ENCODE assay signal across 13 cellular contexts in genomic region chr1:152107289-152107983, GRCh38. TPM values are rescaled to one million over a fixed set of nuclear protein-coding genes. Genes with fewer than 3 reads are reported as not detected.
DNase-seq lines count a peak whose midpoint lies in the region; ATAC-seq and TF ChIP-seq lines count a peak whose summit lies in the region.
"Had no signal": no experiment of that assay in that cellular context is flagged by ENCODE, and none has a peak within 500 bp of the region (broad histone marks: within the 10 kb centered on the region; RNA-seq: fewer than 3 reads in every experiment).

No MANE protein-coding gene starts in this region.

- no peak overlapping the region for H3K4me3 Mint-ChIP-seq in endodermal cell
- no peak overlapping the region for H3K4me3 Mint-ChIP-seq in activated T-cell treated with anti-CD3 and anti-CD28 coated beads, Interleukin-2, amount 50 U/mL, for 72 hours
- H3K4me3 Mint-ChIP-seq: nephron progenitor cell had no signal

- H3K27ac ChIP-seq in HL-60 (replicated peaks) (no peak overlapping the region), endodermal cell (ENCODE audit: low read depth, low read length) (no peak overlapping the region), muscle layer of duodenum (ENCODE audit: low read length) (no peak overlapping the region)
- H3K27ac ChIP-seq: body of pancreas had no signal

- H3K4me1 Mint-ChIP-seq in endodermal cell: no peaks in the 10 kb centered on the region
- H3K4me1 Mint-ChIP-seq in activated T-cell treated with anti-CD3 and anti-CD28 coated beads, Interleukin-2, amount 50 U/mL, for 72 hours (ENCODE audit: low read depth): no peaks in the 10 kb centered on the region
- H3K4me1 Mint-ChIP-seq: nephron progenitor cell had no signal

- WGBS in endodermal cell (ENCODE audit: insufficient coverage in 1 of 2, insufficient read length in 1 of 2), 2 experiments: 29 to 51% methylated on average over 33 to 39 of the region's 39 CpGs

- peak; percentile 15 for DNase-seq in EH (ENCODE audit: low read depth)
- DNase-seq in HL-60 (ENCODE audit: low read depth in 1 of 2, low spot score in 1 of 2): peak in 1 of 2 experiments; percentile 14
- no peak for DNase-seq in endodermal cell
- DNase-seq in posterior vena cava (ENCODE audit: low spot score): no peak
- no peak for DNase-seq in activated T-cell treated with anti-CD3 and anti-CD28 coated beads, Interleukin-2, amount 50 U/mL, for 72 hours
- DNase-seq: NCI-H1436 treated with DMSO at 0.1 percent for 48 hours, nephron progenitor cell, substantia nigra had no signal

- H3K9me3 ChIP-seq in endodermal cell (ENCODE audit: control insufficient read depth, low read length): peaks cover 27% of the 10 kb centered on the region
- H3K9me3 ChIP-seq in muscle layer of duodenum (ENCODE audit: control insufficient read depth in 1 of 2, low read length in 2 of 2): peaks cover 5 to 10% of the 10 kb centered on the region in 2 donors

- peak overlapping the region; percentile 19 for H3K4me3 ChIP-seq in HL-60 (replicated peaks; ENCODE audit: insufficient read depth, low read length)
- H3K4me3 ChIP-seq in endodermal cell (ENCODE audit: low read length): no peak overlapping the region
- H3K4me3 ChIP-seq in muscle layer of duodenum (ENCODE audit: low read depth in 1 of 2, low read length in 2 of 2): peak overlapping the region; percentile 26 to 76
- H3K4me3 ChIP-seq: body of pancreas had no signal

- TF ChIP-seq CTCF in HL-60 (IDR thresholded peaks at IDR 0.05; ENCODE audit: insufficient read depth, low read length) (no peak), endodermal cell (conservative IDR thresholded peaks at IDR 0.05) (peak; percentile 22)

- H3K27me3 ChIP-seq in HL-60 (ENCODE audit: insufficient read depth, poor library complexity, severe bottlenecking): peaks cover 31% of the 10 kb centered on the region
- peaks cover 75% of the 10 kb centered on the region for H3K27me3 ChIP-seq in endodermal cell (ENCODE audit: control insufficient read depth, insufficient read depth, low read length, poor library complexity, severe bottlenecking)
- H3K27me3 ChIP-seq in muscle layer of duodenum (ENCODE audit: low read depth, low read length): peaks cover 55% of the 10 kb centered on the region

- H3K9ac ChIP-seq in endodermal cell (ENCODE audit: extremely low read depth, low read length, poor library complexity, severe bottlenecking): no peak overlapping the region

- H3K36me3 Mint-ChIP-seq in endodermal cell (ENCODE audit: low read depth): no peaks in the 10 kb centered on the region
- peaks cover 3 to 5% of the 10 kb centered on the region in 2 donors for H3K36me3 Mint-ChIP-seq in activated T-cell treated with anti-CD3 and anti-CD28 coated beads, Interleukin-2, amount 50 U/mL, for 72 hours (ENCODE audit: insufficient read depth in 2 of 2)

- H3K4me1 ChIP-seq in endodermal cell (ENCODE audit: control insufficient read depth, insufficient read depth, low read length) (no peaks in the 10 kb centered on the region), muscle layer of duodenum (ENCODE audit: control insufficient read depth in 1 of 2, insufficient read depth in 2 of 2, low read length in 2 of 2) (peaks cover 3 to 38% of the 10 kb centered on the region in 2 donors)

- ATAC-seq in HG02642 (IDR thresholded peaks at IDR 0.05; ENCODE audit: poor library complexity, unreplicated experiment) (no peak), GM21360 (IDR thresholded peaks at IDR 0.05; ENCODE audit: unreplicated experiment) (no peak)
- no peak for ATAC-seq in activated T-cell treated with anti-CD3 and anti-CD28 coated beads, Interleukin-2, amount 50 U/mL, for 72 hours (replicated peaks in 1 of 2)
- ATAC-seq: body of pancreas had no signal

- peaks cover 28% of the 10 kb centered on the region for H3K27me3 Mint-ChIP-seq in endodermal cell (ENCODE audit: insufficient read depth)
- H3K27me3 Mint-ChIP-seq in activated T-cell treated with anti-CD3 and anti-CD28 coated beads, Interleukin-2, amount 50 U/mL, for 72 hours (ENCODE audit: low read depth): peaks cover 22% of the 10 kb centered on the region

- no peaks in the 10 kb centered on the region for H3K9me3 Mint-ChIP-seq in endodermal cell
- H3K9me3 Mint-ChIP-seq in activated T-cell treated with anti-CD3 and anti-CD28 coated beads, Interleukin-2, amount 50 U/mL, for 72 hours: no peaks in the 10 kb centered on the region

- H3K36me3 ChIP-seq in endodermal cell (ENCODE audit: control insufficient read depth, insufficient read depth, low read length) (no peaks in the 10 kb centered on the region), muscle layer of duodenum (ENCODE audit: control insufficient read depth in 1 of 2, insufficient read depth in 2 of 2, low read length in 2 of 2) (no peaks in the 10 kb centered on the region)

- no peak overlapping the region for H3K27ac Mint-ChIP-seq in endodermal cell
- no peak overlapping the region for H3K27ac Mint-ChIP-seq in activated T-cell treated with anti-CD3 and anti-CD28 coated beads, Interleukin-2, amount 50 U/mL, for 72 hours
- H3K27ac Mint-ChIP-seq: nephron progenitor cell had no signal

- intact Hi-C loops in posterior vena cava (cut with DNase I): no loop called here

RNA-seq across cellular contexts. Expression of gene TCHH, which starts 7.8 kb away (rescaled TPM):
- under 1 TPM; 0.09 TPM for total RNA-seq in endodermal cell
- polyA plus RNA-seq in endodermal cell (2013, experiment 1 of 2): not detected
- not detected for polyA plus RNA-seq in endodermal cell (2013, experiment 2 of 2)
- under 1 TPM; 0.14 to 0.23 TPM for total RNA-seq in posterior vena cava
- total RNA-seq in activated T-cell treated with anti-CD3 and anti-CD28 coated beads, Interleukin-2, amount 50 U/mL, for 72 hours: under 1 TPM in 1 of 2 donors, not detected in 1; 0.05 TPM
- total RNA-seq: G401 had no signal

RNA-seq across cellular contexts. Expression of gene TCHHL1, which starts 18.6 kb away (rescaled TPM):
- total RNA-seq in endodermal cell (not detected), posterior vena cava (not detected)
- not detected for polyA plus RNA-seq in endodermal cell (2013, experiment 1 of 2)
- polyA plus RNA-seq in endodermal cell (2013, experiment 2 of 2): not detected
- not detected for total RNA-seq in activated T-cell treated with anti-CD3 and anti-CD28 coated beads, Interleukin-2, amount 50 U/mL, for 72 hours
- total RNA-seq: body of pancreas, G401 had no signal

RNA-seq across cellular contexts. Expression of gene RPTN, which starts 51.6 kb away (rescaled TPM):
- total RNA-seq in endodermal cell (not detected), posterior vena cava (not detected)
- not detected for polyA plus RNA-seq in endodermal cell (2013, experiment 1 of 2)
- not detected for polyA plus RNA-seq in endodermal cell (2013, experiment 2 of 2)
- not detected for total RNA-seq in activated T-cell treated with anti-CD3 and anti-CD28 coated beads, Interleukin-2, amount 50 U/mL, for 72 hours
- total RNA-seq: body of pancreas, G401 had no signal
